11 cellular contexts compared by ENCODE assay signal in the genomic region with DNA sequence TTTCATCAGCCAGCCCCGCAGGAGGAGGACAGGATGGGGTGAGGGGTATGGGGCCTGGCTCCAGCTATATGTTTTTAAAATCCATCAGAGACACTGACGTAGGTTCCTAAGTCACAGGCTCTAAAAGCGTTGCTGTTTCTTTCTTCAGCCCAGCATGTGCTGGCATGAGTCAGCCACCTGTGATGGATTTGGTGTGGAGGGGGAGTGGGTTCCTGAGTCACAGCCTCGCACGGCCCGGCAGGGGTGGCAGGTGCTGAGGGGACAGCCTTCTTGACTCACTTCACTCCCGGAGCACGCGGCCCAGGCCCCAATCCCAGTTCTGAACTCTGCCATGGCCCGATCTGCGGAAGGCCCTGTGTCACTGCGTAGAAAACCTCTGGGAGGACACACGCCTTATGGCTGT. TPM values are rescaled to one million over a fixed set of nuclear protein-coding genes. Genes with fewer than 3 reads are reported as not detected.
DNase-seq lines count a peak whose midpoint lies in the region; ATAC-seq and TF ChIP-seq lines count a peak whose summit lies in the region.
"Had no signal": no experiment of that assay in that cellular context is flagged by ENCODE, and none has a peak within 500 bp of the region (broad histone marks: within the 10 kb centered on the region; RNA-seq: fewer than 3 reads in every experiment).

No MANE protein-coding gene starts in this region.

- peak overlapping the region; percentile 41 to 69 (median 62) for H3K27ac ChIP-seq in gastrocnemius medialis

- no peak for TF ChIP-seq CTCF in fibroblast of villous mesenchyme (IDR thresholded peaks at IDR 0.05; ENCODE audit: insufficient read depth, low read depth, low read length)
- TF ChIP-seq CTCF in gastrocnemius medialis (IDR thresholded peaks at IDR 0.05 in 4 of 5, conservative IDR thresholded peaks at IDR 0.05 in 1 of 5): no peak

- no peaks in the 10 kb centered on the region for H3K9me3 ChIP-seq in gastrocnemius medialis

- DNase-seq in EL: peak; percentile 94
- peak; percentile 96 for DNase-seq in fibroblast of villous mesenchyme (ENCODE audit: low read depth)
- peak; percentile 56 to 65 for DNase-seq in gastrocnemius medialis
- DNase-seq in activated CD4-positive, alpha-beta T cell treated with anti-CD3 and anti-CD28 coated beads for 1 hour: no peak
- DNase-seq in NCI-H146 (lab: John Stamatoyannopoulos, UW): no peak
- DNase-seq in CD1c-positive myeloid dendritic cell (ENCODE audit: extremely low spot score): no peak
- DNase-seq in NCI-H2107 treated with DMSO at 0.1 percent for 48 hours (lab: John Stamatoyannopoulos, UW; ENCODE audit: unreplicated experiment): no peak
- DNase-seq: SIG-M5; stimulated activated CD4-positive, alpha-beta T cell treated with anti-CD3 and anti-CD28 coated beads, Interleukin-12 subunit alpha, Interleukin-12 subunit beta, amount 100 ng/mL, for 4 hours had no signal

- peak; percentile 83 for ATAC-seq in SK-N-SH treated with all-trans-retinoic acid at 6 μM for 48 hours
- peak; percentile 60 to 82 for ATAC-seq in gastrocnemius medialis
- ATAC-seq: left colon had no signal

- H3K4me3 ChIP-seq in fibroblast of villous mesenchyme (ENCODE audit: low read depth, low read length): no peak overlapping the region
- H3K4me3 ChIP-seq in gastrocnemius medialis: no peak overlapping the region

- in situ Hi-C loops in gastrocnemius medialis (cut with MboI; ENCODE audit: low sequenced_read_pairs in 4 of 4): loop anchor here in 1 of 4 donors (10.0 kb wide), 1 partner anchor 446 kb away; no protein-coding TSS in a partner anchor

- peaks cover 7 to 11% of the 10 kb centered on the region in 2 donors for H3K4me1 ChIP-seq in gastrocnemius medialis

- intact Hi-C loops in gastrocnemius medialis (cut with DNase I; ENCODE audit: low total_unique reads): no loop called here

- H3K27me3 ChIP-seq in gastrocnemius medialis: no peaks in the 10 kb centered on the region

- peaks cover 0 to 9% of the 10 kb centered on the region in 2 donors for H3K36me3 ChIP-seq in gastrocnemius medialis

- TF ChIP-seq POLR2A in gastrocnemius medialis (IDR thresholded peaks at IDR 0.05): no peak

TF ChIP-seq in SK-N-SH treated with all-trans-retinoic acid at 6 μM for 48 hours, 23 proteins besides CTCF, POLR2A, EP300 and RAD21 (continues in another document):
- TF ChIP-seq ZFP3 (CRISPR knock-in tag; IDR thresholded peaks at IDR 0.05) (peak; percentile 85), ZFP30 (CRISPR knock-in tag; IDR thresholded peaks at IDR 0.05) (no peak), ARNTL (CRISPR knock-in tag; IDR thresholded peaks at IDR 0.05; ENCODE audit: borderline replicate concordance, low read depth) (no peak), RARB (CRISPR knock-in tag; IDR thresholded peaks at IDR 0.05) (no peak), ZNF565 (CRISPR knock-in tag; conservative IDR thresholded peaks at IDR 0.05; ENCODE audit: low read depth) (no peak), CSDC2 (CRISPR knock-in tag; IDR thresholded peaks at IDR 0.05) (peak; percentile 90; the same call in 1 of the 2 replicates), TOX (CRISPR knock-in tag; IDR thresholded peaks at IDR 0.05; ENCODE audit: borderline replicate concordance) (peak; percentile 78; the same call in 1 of the 2 replicates), ZNF70 (CRISPR knock-in tag; IDR thresholded peaks at IDR 0.05) (no peak), ZNF8 (CRISPR knock-in tag; IDR thresholded peaks at IDR 0.05) (no peak), TCF4 (CRISPR knock-in tag; IDR thresholded peaks at IDR 0.05; ENCODE audit: borderline replicate concordance) (no peak), OSR1 (CRISPR knock-in tag; IDR thresholded peaks at IDR 0.05) (no peak), PPARA (CRISPR knock-in tag; IDR thresholded peaks at IDR 0.05; ENCODE audit: borderline replicate concordance) (no peak), BACH2 (CRISPR knock-in tag; IDR thresholded peaks at IDR 0.05; ENCODE audit: borderline replicate concordance) (no peak), ESRRG (CRISPR knock-in tag; IDR thresholded peaks at IDR 0.05) (no peak), ISL1 (CRISPR knock-in tag; IDR thresholded peaks at IDR 0.05) (peak; percentile 36; the same call in 1 of the 2 replicates)
- TF ChIP-seq, protein P1, sequence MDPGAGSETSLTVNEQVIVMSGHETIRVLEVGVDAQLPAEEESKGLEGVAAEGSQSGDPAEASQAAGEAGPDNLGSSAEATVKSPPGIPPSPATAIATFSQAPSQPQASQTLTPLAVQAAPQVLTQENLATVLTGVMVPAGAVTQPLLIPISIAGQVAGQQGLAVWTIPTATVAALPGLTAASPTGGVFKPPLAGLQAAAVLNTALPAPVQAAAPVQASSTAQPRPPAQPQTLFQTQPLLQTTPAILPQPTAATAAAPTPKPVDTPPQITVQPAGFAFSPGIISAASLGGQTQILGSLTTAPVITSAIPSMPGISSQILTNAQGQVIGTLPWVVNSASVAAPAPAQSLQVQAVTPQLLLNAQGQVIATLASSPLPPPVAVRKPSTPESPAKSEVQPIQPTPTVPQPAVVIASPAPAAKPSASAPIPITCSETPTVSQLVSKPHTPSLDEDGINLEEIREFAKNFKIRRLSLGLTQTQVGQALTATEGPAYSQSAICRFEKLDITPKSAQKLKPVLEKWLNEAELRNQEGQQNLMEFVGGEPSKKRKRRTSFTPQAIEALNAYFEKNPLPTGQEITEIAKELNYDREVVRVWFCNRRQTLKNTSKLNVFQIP (CRISPR knock-in tag; IDR thresholded peaks at IDR 0.05; ENCODE audit: borderline replicate concordance, low read depth): no peak
- TF ChIP-seq, protein P2, sequence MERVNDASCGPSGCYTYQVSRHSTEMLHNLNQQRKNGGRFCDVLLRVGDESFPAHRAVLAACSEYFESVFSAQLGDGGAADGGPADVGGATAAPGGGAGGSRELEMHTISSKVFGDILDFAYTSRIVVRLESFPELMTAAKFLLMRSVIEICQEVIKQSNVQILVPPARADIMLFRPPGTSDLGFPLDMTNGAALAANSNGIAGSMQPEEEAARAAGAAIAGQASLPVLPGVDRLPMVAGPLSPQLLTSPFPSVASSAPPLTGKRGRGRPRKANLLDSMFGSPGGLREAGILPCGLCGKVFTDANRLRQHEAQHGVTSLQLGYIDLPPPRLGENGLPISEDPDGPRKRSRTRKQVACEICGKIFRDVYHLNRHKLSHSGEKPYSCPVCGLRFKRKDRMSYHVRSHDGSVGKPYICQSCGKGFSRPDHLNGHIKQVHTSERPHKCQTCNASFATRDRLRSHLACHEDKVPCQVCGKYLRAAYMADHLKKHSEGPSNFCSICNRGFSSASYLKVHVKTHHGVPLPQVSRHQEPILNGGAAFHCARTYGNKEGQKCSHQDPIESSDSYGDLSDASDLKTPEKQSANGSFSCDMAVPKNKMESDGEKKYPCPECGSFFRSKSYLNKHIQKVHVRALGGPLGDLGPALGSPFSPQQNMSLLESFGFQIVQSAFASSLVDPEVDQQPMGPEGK (CRISPR knock-in tag; IDR thresholded peaks at IDR 0.05; ENCODE audit: borderline replicate concordance): no peak
- TF ChIP-seq, protein P3, sequence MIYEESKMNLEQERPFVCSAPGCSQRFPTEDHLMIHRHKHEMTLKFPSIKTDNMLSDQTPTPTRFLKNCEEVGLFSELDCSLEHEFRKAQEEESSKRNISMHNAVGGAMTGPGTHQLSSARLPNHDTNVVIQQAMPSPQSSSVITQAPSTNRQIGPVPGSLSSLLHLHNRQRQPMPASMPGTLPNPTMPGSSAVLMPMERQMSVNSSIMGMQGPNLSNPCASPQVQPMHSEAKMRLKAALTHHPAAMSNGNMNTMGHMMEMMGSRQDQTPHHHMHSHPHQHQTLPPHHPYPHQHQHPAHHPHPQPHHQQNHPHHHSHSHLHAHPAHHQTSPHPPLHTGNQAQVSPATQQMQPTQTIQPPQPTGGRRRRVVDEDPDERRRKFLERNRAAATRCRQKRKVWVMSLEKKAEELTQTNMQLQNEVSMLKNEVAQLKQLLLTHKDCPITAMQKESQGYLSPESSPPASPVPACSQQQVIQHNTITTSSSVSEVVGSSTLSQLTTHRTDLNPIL (CRISPR knock-in tag; IDR thresholded peaks at IDR 0.05; ENCODE audit: low read depth): no peak
- TF ChIP-seq, protein P4, sequence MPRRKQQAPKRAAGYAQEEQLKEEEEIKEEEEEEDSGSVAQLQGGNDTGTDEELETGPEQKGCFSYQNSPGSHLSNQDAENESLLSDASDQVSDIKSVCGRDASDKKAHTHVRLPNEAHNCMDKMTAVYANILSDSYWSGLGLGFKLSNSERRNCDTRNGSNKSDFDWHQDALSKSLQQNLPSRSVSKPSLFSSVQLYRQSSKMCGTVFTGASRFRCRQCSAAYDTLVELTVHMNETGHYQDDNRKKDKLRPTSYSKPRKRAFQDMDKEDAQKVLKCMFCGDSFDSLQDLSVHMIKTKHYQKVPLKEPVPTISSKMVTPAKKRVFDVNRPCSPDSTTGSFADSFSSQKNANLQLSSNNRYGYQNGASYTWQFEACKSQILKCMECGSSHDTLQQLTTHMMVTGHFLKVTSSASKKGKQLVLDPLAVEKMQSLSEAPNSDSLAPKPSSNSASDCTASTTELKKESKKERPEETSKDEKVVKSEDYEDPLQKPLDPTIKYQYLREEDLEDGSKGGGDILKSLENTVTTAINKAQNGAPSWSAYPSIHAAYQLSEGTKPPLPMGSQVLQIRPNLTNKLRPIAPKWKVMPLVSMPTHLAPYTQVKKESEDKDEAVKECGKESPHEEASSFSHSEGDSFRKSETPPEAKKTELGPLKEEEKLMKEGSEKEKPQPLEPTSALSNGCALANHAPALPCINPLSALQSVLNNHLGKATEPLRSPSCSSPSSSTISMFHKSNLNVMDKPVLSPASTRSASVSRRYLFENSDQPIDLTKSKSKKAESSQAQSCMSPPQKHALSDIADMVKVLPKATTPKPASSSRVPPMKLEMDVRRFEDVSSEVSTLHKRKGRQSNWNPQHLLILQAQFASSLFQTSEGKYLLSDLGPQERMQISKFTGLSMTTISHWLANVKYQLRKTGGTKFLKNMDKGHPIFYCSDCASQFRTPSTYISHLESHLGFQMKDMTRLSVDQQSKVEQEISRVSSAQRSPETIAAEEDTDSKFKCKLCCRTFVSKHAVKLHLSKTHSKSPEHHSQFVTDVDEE (CRISPR knock-in tag; IDR thresholded peaks at IDR 0.05): no peak
- TF ChIP-seq, protein P5, sequence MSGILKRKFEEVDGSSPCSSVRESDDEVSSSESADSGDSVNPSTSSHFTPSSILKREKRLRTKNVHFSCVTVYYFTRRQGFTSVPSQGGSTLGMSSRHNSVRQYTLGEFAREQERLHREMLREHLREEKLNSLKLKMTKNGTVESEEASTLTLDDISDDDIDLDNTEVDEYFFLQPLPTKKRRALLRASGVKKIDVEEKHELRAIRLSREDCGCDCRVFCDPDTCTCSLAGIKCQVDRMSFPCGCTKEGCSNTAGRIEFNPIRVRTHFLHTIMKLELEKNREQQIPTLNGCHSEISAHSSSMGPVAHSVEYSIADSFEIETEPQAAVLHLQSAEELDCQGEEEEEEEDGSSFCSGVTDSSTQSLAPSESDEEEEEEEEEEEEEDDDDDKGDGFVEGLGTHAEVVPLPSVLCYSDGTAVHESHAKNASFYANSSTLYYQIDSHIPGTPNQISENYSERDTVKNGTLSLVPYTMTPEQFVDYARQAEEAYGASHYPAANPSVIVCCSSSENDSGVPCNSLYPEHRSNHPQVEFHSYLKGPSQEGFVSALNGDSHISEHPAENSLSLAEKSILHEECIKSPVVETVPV (CRISPR knock-in tag; IDR thresholded peaks at IDR 0.05): no peak

RNA-seq across cellular contexts. Expression of a gene that starts 38.8 kb away (rescaled TPM):
- total RNA-seq in fibroblast of villous mesenchyme: 45.1 and 57.9 TPM in 2 replicates
- 10 to 100 TPM; 24.8 to 50.4 (median 41.5) TPM for total RNA-seq in gastrocnemius medialis

Comparison
In these comparisons a context has a peak if more than half of its experiments do, and no peak if none do; other contexts are left out.
1. DNase-seq: peak in EL (single experiment), fibroblast of villous mesenchyme (single experiment) and gastrocnemius medialis (2 of 2); none in activated CD4-positive, alpha-beta T cell treated with anti-CD3 and anti-CD28 coated beads for 1 hour (single experiment), NCI-H146 (single experiment), CD1c-positive myeloid dendritic cell (single experiment) and NCI-H2107 treated with DMSO at 0.1 percent for 48 hours (single experiment).